ENCODE assay signal across 22 cellular contexts in the genomic region with DNA sequence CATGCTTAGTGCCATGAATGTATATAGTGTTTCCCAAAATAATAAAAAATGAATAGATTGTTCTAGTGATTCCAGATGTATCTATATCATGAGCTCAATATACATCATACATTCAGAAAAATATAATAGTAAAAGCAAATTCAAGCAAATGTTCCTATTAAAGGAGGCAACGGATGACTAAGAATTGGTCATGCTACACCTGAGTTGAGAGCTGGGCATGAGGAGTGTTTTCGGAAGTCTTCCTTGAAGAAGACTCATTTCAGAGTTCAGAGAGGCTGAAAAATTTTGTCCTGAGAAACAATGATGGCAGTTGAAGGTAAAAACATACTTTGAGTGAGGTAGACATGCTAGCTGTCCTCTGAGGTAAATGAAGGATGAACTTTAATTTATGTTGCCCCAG.
DNase-seq lines count a peak whose midpoint lies in the region; ATAC-seq, FAIRE-seq and TF ChIP-seq lines count a peak whose summit lies in the region.
"Had no signal": no experiment of that assay in that cellular context is flagged by ENCODE, and none has a peak within 500 bp of the region (broad histone marks: within the 10 kb centered on the region; RNA-seq: fewer than 3 reads in every experiment).

No MANE protein-coding gene starts in this region.

- H3K4me2 ChIP-seq in A549, result no peak overlapping the region
- H3K4me2 ChIP-seq in PC-3 (ENCODE audit: low read length), result no peak overlapping the region
- H3K4me2 ChIP-seq: BLaER1 treated with 17β-estradiol and CSF1 and Interleukin-3, amounts not matched to agents 10 nM and 100 nM had no signal

- WGBS in A549 (ENCODE audit: missing lambda C conversion rate), result 4% methylated on average over 2 of the region's 2 CpGs
- 50 to 68% methylated on average over 2 of the region's 2 CpGs for WGBS in pancreas, 2 donors

- intact Hi-C loops in PC-3 (cut with micrococcal nuclease), result loop anchor here (10.0 kb wide), 1 partner anchor 708 kb away; no protein-coding TSS in a partner anchor
- intact Hi-C loops in pancreas (cut with DNase I), result no loop called here

- H3K27ac ChIP-seq in A549, result no peak overlapping the region
- no peak overlapping the region for H3K27ac ChIP-seq in PC-3 (ENCODE audit: low read length)
- no peak overlapping the region for H3K27ac ChIP-seq in foreskin keratinocyte
- H3K27ac ChIP-seq in pancreas, result no peak overlapping the region
- H3K27ac ChIP-seq: BLaER1 treated with 17β-estradiol and CSF1 and Interleukin-3, amounts not matched to agents 10 nM and 100 nM; C4-2B had no signal

- H3K4me1 ChIP-seq in A549, result no peaks in the 10 kb centered on the region
- H3K4me1 ChIP-seq in PC-3 (ENCODE audit: insufficient read depth, low read length), result no peaks in the 10 kb centered on the region
- H3K4me1 ChIP-seq in foreskin keratinocyte, result peaks cover 3% of the 10 kb centered on the region
- no peaks in the 10 kb centered on the region for H3K4me1 ChIP-seq in pancreas
- H3K4me1 ChIP-seq: BLaER1 treated with 17β-estradiol and CSF1 and Interleukin-3, amounts not matched to agents 10 nM and 100 nM; Caco-2 had no signal

- TF ChIP-seq EP300 in A549 (IDR thresholded peaks at IDR 0.05), result no peak

- no peak overlapping the region for H3K9ac ChIP-seq in PC-3 (ENCODE audit: low read length)
- H3K9ac ChIP-seq: BLaER1 treated with 17β-estradiol and CSF1 and Interleukin-3, amounts not matched to agents 10 nM and 100 nM had no signal

- no peak overlapping the region for H2AFZ ChIP-seq in PC-3 (ENCODE audit: low read length)

- H3F3A ChIP-seq in PC-3 (ENCODE audit: low read length, unreplicated experiment), result no peaks in the 10 kb centered on the region

- DNase-seq in A549 (ENCODE audit: low read depth in 1 of 2, low spot score in 1 of 2) (no peak), PC-3 (peak; percentile 13), epithelial cell of esophagus (ENCODE audit: low read depth) (peak; percentile 50), foreskin keratinocyte (peak in 1 of 2 donors; percentile 59), pancreas (no peak)
- no peak for DNase-seq in stimulated activated CD4-positive, alpha-beta T cell treated with anti-CD3 and anti-CD28 coated beads, Interleukin-2, amount 100 ng/mL, for 24 hours
- DNase-seq: 8988T; AML-193; Caco-2; Calu3; CD4-positive, alpha-beta T cell; CD8-positive, alpha-beta T cell; DMS79 treated with DMSO at 0.1 percent for 48 hours; GF-D8 had no signal

- H3K4me3 ChIP-seq in A549 (no peak overlapping the region), PC-3 (ENCODE audit: low read length) (no peak overlapping the region), epithelial cell of esophagus (ENCODE audit: low read length) (no peak overlapping the region), pancreas (no peak overlapping the region)
- H3K4me3 ChIP-seq: BLaER1 treated with 17β-estradiol and CSF1 and Interleukin-3, amounts not matched to agents 10 nM and 100 nM had no signal

- no peaks in the 10 kb centered on the region for H3K9me2 ChIP-seq in PC-3 (replicated peaks; ENCODE audit: low read length)

- H3K27me3 ChIP-seq in PC-3 (ENCODE audit: low read length) (no peaks in the 10 kb centered on the region), foreskin keratinocyte (no peaks in the 10 kb centered on the region), pancreas (peaks cover 0 to 13% (median 0%) of the 10 kb centered on the region in 4 donors)
- H3K27me3 ChIP-seq: BLaER1 treated with 17β-estradiol and CSF1 and Interleukin-3, amounts not matched to agents 10 nM and 100 nM had no signal

- H4K20me1 ChIP-seq in PC-3 (ENCODE audit: low read length), result no peaks in the 10 kb centered on the region
- H4K20me1 ChIP-seq: BLaER1 treated with 17β-estradiol and CSF1 and Interleukin-3, amounts not matched to agents 10 nM and 100 nM had no signal

- BruUV-seq in PC-3 (replicated peaks; lab: Mats Ljungman, UMichigan), result no TSS peak

- no peak for TF ChIP-seq CTCF in A549 (IDR thresholded peaks at IDR 0.05)
- TF ChIP-seq CTCF in PC-3 (conservative IDR thresholded peaks at IDR 0.05; ENCODE audit: low read depth, low read length), result no peak
- TF ChIP-seq CTCF in epithelial cell of esophagus (IDR thresholded peaks at IDR 0.05; ENCODE audit: insufficient read depth, low read depth, low read length, missing control alignments), result no peak
- no peak for TF ChIP-seq CTCF in foreskin keratinocyte (conservative IDR thresholded peaks at IDR 0.05)
- no peak for TF ChIP-seq CTCF in pancreas (IDR thresholded peaks at IDR 0.05)

- ATAC-seq in A549, result no peak
- no peak; the same call in 1 of the 2 replicates for ATAC-seq in PC-3
- ATAC-seq in foreskin keratinocyte, result peak; percentile 68
- no peak for ATAC-seq in pancreas
- ATAC-seq in HG03039 (IDR thresholded peaks at IDR 0.05; ENCODE audit: unreplicated experiment), result no peak
- ATAC-seq: CD8-positive, alpha-beta T cell had no signal

- FAIRE-seq in A549 (lab: Jason Lieb, UNC) (peak; percentile 86), pancreas (lab: Jason Lieb, UNC) (no peak)
- FAIRE-seq: A204.1, D721Med, G401.6, GM12891, GM19239 had no signal

- TF ChIP-seq RAD21 in A549 (conservative IDR thresholded peaks at IDR 0.05 in 1 of 2, IDR thresholded peaks at IDR 0.05 in 1 of 2), result no peak

- CTCF ChIA-PET in A549 (lab: Yijun Ruan, JAX), result no interaction called here
- CTCF ChIA-PET in PC-3 (lab: Charles Lee), result no interaction called here

- no peak for TF ChIP-seq POLR2A in A549 (IDR thresholded peaks at IDR 0.05; ENCODE audit: low read length)

- H3K79me2 ChIP-seq in PC-3 (ENCODE audit: low read length), result no peaks in the 10 kb centered on the region

- H3K36me3 ChIP-seq in PC-3 (ENCODE audit: low read depth, low read length) (no peaks in the 10 kb centered on the region), pancreas (no peaks in the 10 kb centered on the region)
- H3K36me3 ChIP-seq: BLaER1 treated with 17β-estradiol and CSF1 and Interleukin-3, amounts not matched to agents 10 nM and 100 nM had no signal

- no peaks in the 10 kb centered on the region for H3K9me3 ChIP-seq in A549
- H3K9me3 ChIP-seq in PC-3 (ENCODE audit: low read length), result no peaks in the 10 kb centered on the region
- H3K9me3 ChIP-seq in pancreas, result no peaks in the 10 kb centered on the region
- H3K9me3 ChIP-seq: BLaER1 treated with 17β-estradiol and CSF1 and Interleukin-3, amounts not matched to agents 10 nM and 100 nM; Caco-2 had no signal

- POLR2A ChIA-PET in A549 (lab: Yijun Ruan, JAX) (no interaction called here), PC-3 (lab: Charles Lee; ENCODE audit: unreplicated experiment) (no interaction called here)

TF ChIP-seq in A549, 52 proteins besides CTCF, POLR2A, EP300 and RAD21 (continues in another document):
- TF ChIP-seq ESRRA (IDR thresholded peaks at IDR 0.05; ENCODE audit: borderline replicate concordance, low read length) (no peak), HEYL (CRISPR knock-in tag; IDR thresholded peaks at IDR 0.05) (no peak), TP53 (CRISPR knock-in tag; IDR thresholded peaks at IDR 0.05) (no peak), CHD2 (IDR thresholded peaks at IDR 0.05; ENCODE audit: low read length, partially characterized antibody) (no peak), JUNB (IDR thresholded peaks at IDR 0.05) (no peak), FOSL2 (IDR thresholded peaks at IDR 0.05) (no peak), FOSL2 (CRISPR knock-in tag; IDR thresholded peaks at IDR 0.05) (no peak), SMC3 (IDR thresholded peaks at IDR 0.05) (no peak), EHMT2 (IDR thresholded peaks at IDR 0.05; ENCODE audit: low read depth) (no peak), CHD4 (IDR thresholded peaks at IDR 0.05; ENCODE audit: borderline replicate concordance) (no peak), ZNF302 (CRISPR knock-in tag; IDR thresholded peaks at IDR 0.05) (no peak), CBX2 (IDR thresholded peaks at IDR 0.05; ENCODE audit: borderline replicate concordance, low read depth) (no peak), ZFP36 (IDR thresholded peaks at IDR 0.05; ENCODE audit: borderline replicate concordance, partially characterized antibody) (no peak), PHF8 (IDR thresholded peaks at IDR 0.05; ENCODE audit: borderline replicate concordance, low read depth) (no peak)
- TF ChIP-seq, protein P1, sequence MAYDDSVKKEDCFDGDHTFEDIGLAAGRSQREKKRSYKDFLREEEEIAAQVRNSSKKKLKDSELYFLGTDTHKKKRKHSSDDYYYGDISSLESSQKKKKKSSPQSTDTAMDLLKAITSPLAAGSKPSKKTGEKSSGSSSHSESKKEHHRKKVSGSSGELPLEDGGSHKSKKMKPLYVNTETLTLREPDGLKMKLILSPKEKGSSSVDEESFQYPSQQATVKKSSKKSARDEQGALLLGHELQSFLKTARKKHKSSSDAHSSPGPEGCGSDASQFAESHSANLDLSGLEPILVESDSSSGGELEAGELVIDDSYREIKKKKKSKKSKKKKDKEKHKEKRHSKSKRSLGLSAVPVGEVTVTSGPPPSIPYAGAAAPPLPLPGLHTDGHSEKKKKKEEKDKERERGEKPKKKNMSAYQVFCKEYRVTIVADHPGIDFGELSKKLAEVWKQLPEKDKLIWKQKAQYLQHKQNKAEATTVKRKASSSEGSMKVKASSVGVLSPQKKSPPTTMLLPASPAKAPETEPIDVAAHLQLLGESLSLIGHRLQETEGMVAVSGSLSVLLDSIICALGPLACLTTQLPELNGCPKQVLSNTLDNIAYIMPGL (CRISPR knock-in tag; IDR thresholded peaks at IDR 0.05; ENCODE audit: borderline replicate concordance), result no peak
- TF ChIP-seq, protein P2, sequence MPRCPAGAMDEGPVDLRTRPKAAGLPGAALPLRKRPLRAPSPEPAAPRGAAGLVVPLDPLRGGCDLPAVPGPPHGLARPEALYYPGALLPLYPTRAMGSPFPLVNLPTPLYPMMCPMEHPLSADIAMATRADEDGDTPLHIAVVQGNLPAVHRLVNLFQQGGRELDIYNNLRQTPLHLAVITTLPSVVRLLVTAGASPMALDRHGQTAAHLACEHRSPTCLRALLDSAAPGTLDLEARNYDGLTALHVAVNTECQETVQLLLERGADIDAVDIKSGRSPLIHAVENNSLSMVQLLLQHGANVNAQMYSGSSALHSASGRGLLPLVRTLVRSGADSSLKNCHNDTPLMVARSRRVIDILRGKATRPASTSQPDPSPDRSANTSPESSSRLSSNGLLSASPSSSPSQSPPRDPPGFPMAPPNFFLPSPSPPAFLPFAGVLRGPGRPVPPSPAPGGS (IDR thresholded peaks at IDR 0.05), result no peak
- TF ChIP-seq, protein P3, sequence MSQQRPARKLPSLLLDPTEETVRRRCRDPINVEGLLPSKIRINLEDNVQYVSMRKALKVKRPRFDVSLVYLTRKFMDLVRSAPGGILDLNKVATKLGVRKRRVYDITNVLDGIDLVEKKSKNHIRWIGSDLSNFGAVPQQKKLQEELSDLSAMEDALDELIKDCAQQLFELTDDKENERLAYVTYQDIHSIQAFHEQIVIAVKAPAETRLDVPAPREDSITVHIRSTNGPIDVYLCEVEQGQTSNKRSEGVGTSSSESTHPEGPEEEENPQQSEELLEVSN (IDR thresholded peaks at IDR 0.05; ENCODE audit: borderline replicate concordance, low read depth), result no peak

Comparison
In these comparisons a context has a peak if more than half of its experiments do, and no peak if none do; other contexts are left out.
1. DNase-seq: peak in PC-3 (single experiment) and epithelial cell of esophagus (single experiment); none in A549 (0 of 2), pancreas (0 of 6) and stimulated activated CD4-positive, alpha-beta T cell treated with anti-CD3 and anti-CD28 coated beads, Interleukin-2, amount 100 ng/mL, for 24 hours (0 of 2).